In genomic region chr2:98685930-98686887, GRCh38 we compare ENCODE assay signal across 37 cellular contexts. TPM values are rescaled to one million over a fixed set of nuclear protein-coding genes. Genes with fewer than 3 reads are reported as not detected.
DNase-seq lines count a peak whose midpoint lies in the region; ATAC-seq, FAIRE-seq and TF ChIP-seq lines count a peak whose summit lies in the region.
"Had no signal": no experiment of that assay in that cellular context is flagged by ENCODE, and none has a peak within 500 bp of the region (broad histone marks: within the 10 kb centered on the region; RNA-seq: fewer than 3 reads in every experiment).

No MANE protein-coding gene starts in this region.

- POLR2A ChIA-PET in T-cell (lab: Charles Lee) = interaction anchor here in 1 of 2 donors (0.6 to 0.8 kb wide), 3 partner anchors 38 to 90 kb away, joined by 3 to 4 read pairs (median 4); no protein-coding TSS in a partner anchor
- POLR2A ChIA-PET in SK-N-SH (lab: Yijun Ruan, JAX) = no interaction called here

- no peak overlapping the region for H3K4me3 ChIP-seq in pancreas
- H3K4me3 ChIP-seq in SK-N-SH (ENCODE audit: low read depth in 2 of 2, low read length in 1 of 2) = no peak overlapping the region
- H3K4me3 ChIP-seq: A549, coronary artery, esophagus muscularis mucosa, heart right ventricle, left lung, thyroid gland, vagina had no signal

- H3F3A ChIP-seq in SK-N-SH (replicated peaks; ENCODE audit: insufficient read depth) = no peaks in the 10 kb centered on the region

- peak overlapping the region; percentile 72 for H3K27ac Mint-ChIP-seq in activated T-cell treated with anti-CD3 and anti-CD28 coated beads, Interleukin-2, amount 50 U/mL, for 24 hours
- peak overlapping the region; percentile 31 to 77 for H3K27ac Mint-ChIP-seq in T-cell
- H3K27ac Mint-ChIP-seq: B cell, H9 had no signal

- H4K20me1 ChIP-seq in SK-N-SH (ENCODE audit: insufficient read depth) = no peaks in the 10 kb centered on the region

- H3K27ac ChIP-seq in pancreas = peak overlapping the region in 2 of 4 donors; percentile 33 to 37
- no peak overlapping the region for H3K27ac ChIP-seq in SK-N-SH (ENCODE audit: low read depth in 2 of 2, low read length in 1 of 2)
- H3K27ac ChIP-seq: A549, coronary artery, esophagus muscularis mucosa, foreskin keratinocyte, heart right ventricle, left lung, thyroid gland, vagina, WERI-Rb-1 had no signal

- H3K9me3 Mint-ChIP-seq in activated T-cell treated with anti-CD3 and anti-CD28 coated beads, Interleukin-2, amount 50 U/mL, for 24 hours = peaks cover 8% of the 10 kb centered on the region
- no peaks in the 10 kb centered on the region for H3K9me3 Mint-ChIP-seq in activated T-cell treated with anti-CD3 and anti-CD28 coated beads, Interleukin-2, amount 50 U/mL, for 4 hours
- H3K9me3 Mint-ChIP-seq in T-cell = no peaks in the 10 kb centered on the region
- H3K9me3 Mint-ChIP-seq: H9, IgD-negative memory B cell had no signal

- CTCF ChIA-PET in T-cell (lab: Charles Lee) (interaction anchor here in 1 of 2 donors (0.8 to 1.1 kb wide), 3 partner anchors 8 to 25 kb away, joined by 3 to 4 read pairs (median 3); no protein-coding TSS in a partner anchor), SK-N-SH (lab: Yijun Ruan, JAX) (interaction anchor here (1.0 kb wide), 1 partner anchor 804 kb away, joined by 4 read pairs; the partner anchor contains the start of gene REV1)

- no peak for TF ChIP-seq CTCF in pancreas (IDR thresholded peaks at IDR 0.05)
- TF ChIP-seq CTCF in SK-N-SH (IDR thresholded peaks at IDR 0.05) = no peak

- no peaks in the 10 kb centered on the region for H3K79me2 ChIP-seq in SK-N-SH (ENCODE audit: insufficient read depth)

- ATAC-seq in activated T-cell treated with anti-CD3 and anti-CD28 coated beads, Interleukin-2, amount 50 U/mL, for 4 hours = no peak
- ATAC-seq in T-cell (replicated peaks in 1 of 4) (no peak), pancreas (peak; percentile 26 to 66 (median 44)), GM19463 (IDR thresholded peaks at IDR 0.05; ENCODE audit: unreplicated experiment) (no peak)
- ATAC-seq: A549; foreskin keratinocyte; heart right ventricle; left lung; Panc1; stimulated activated naive CD8-positive, alpha-beta T cell treated with anti-CD3 and anti-CD28 coated beads, Interleukin-15, Interleukin-2, amounts not matched to agents 100 U/mL and 50 U/mL, for 24 hours had no signal

- H3K4me1 Mint-ChIP-seq in activated T-cell treated with anti-CD3 and anti-CD28 coated beads, Interleukin-2, amount 50 U/mL, for 24 hours (ENCODE audit: low read depth) = peaks cover 85% of the 10 kb centered on the region
- H3K4me1 Mint-ChIP-seq in activated T-cell treated with anti-CD3 and anti-CD28 coated beads, Interleukin-2, amount 50 U/mL, for 4 hours (ENCODE audit: low read depth) = peaks cover 73% of the 10 kb centered on the region
- peaks cover 83 to 88% (median 88%) of the 10 kb centered on the region in 3 donors for H3K4me1 Mint-ChIP-seq in T-cell

- no peak overlapping the region for H3K4me2 ChIP-seq in SK-N-SH
- H3K4me2 ChIP-seq: A549 had no signal

- TF ChIP-seq RAD21 in SK-N-SH (IDR thresholded peaks at IDR 0.05; ENCODE audit: low read length) = no peak

- H3K9me2 ChIP-seq in SK-N-SH = no peaks in the 10 kb centered on the region

- H3K9me3 ChIP-seq in pancreas = no peaks in the 10 kb centered on the region
- H3K9me3 ChIP-seq in SK-N-SH = no peaks in the 10 kb centered on the region
- H3K9me3 ChIP-seq: A549, esophagus muscularis mucosa, heart right ventricle, left lung, thyroid gland, vagina had no signal

- no peaks in the 10 kb centered on the region for H3K36me3 ChIP-seq in pancreas
- H3K36me3 ChIP-seq in SK-N-SH (replicated peaks in 1 of 2; ENCODE audit: control insufficient read depth in 1 of 2, insufficient read depth in 2 of 2, low read length in 1 of 2) = no peaks in the 10 kb centered on the region
- H3K36me3 ChIP-seq: esophagus muscularis mucosa, heart right ventricle, left lung, thyroid gland, vagina, WERI-Rb-1 had no signal

- no peak overlapping the region for H3K4me3 Mint-ChIP-seq in activated T-cell treated with anti-CD3 and anti-CD28 coated beads, Interleukin-2, amount 50 U/mL, for 24 hours
- no peak overlapping the region for H3K4me3 Mint-ChIP-seq in activated T-cell treated with anti-CD3 and anti-CD28 coated beads, Interleukin-2, amount 50 U/mL, for 4 hours
- no peak overlapping the region for H3K4me3 Mint-ChIP-seq in T-cell
- H3K4me3 Mint-ChIP-seq: B cell, H9, IgD-negative memory B cell had no signal

- H3K27me3 Mint-ChIP-seq in activated T-cell treated with anti-CD3 and anti-CD28 coated beads, Interleukin-2, amount 50 U/mL, for 24 hours = no peaks in the 10 kb centered on the region
- no peaks in the 10 kb centered on the region for H3K27me3 Mint-ChIP-seq in activated T-cell treated with anti-CD3 and anti-CD28 coated beads, Interleukin-2, amount 50 U/mL, for 4 hours (ENCODE audit: low read depth)
- no peaks in the 10 kb centered on the region for H3K27me3 Mint-ChIP-seq in T-cell
- H3K27me3 Mint-ChIP-seq: B cell, IgD-negative memory B cell had no signal

- no peak overlapping the region for H2AFZ ChIP-seq in SK-N-SH (ENCODE audit: low read depth)

- H3K4me1 ChIP-seq in pancreas (peaks cover 8 to 22% (median 22%) of the 10 kb centered on the region in 3 donors), SK-N-SH (ENCODE audit: control insufficient read depth in 1 of 2, insufficient read depth in 2 of 2, low read depth in 1 of 2, low read length in 1 of 2) (no peaks in the 10 kb centered on the region)
- H3K4me1 ChIP-seq: A549, foreskin keratinocyte, thyroid gland, vagina had no signal

- intact Hi-C loops in pancreas (cut with DNase I) = no loop called here

- H3K27me3 ChIP-seq in pancreas (no peaks in the 10 kb centered on the region), SK-N-SH (ENCODE audit: insufficient read depth) (no peaks in the 10 kb centered on the region; the same call in 1 of the 2 replicates)
- H3K27me3 ChIP-seq: esophagus muscularis mucosa, foreskin keratinocyte, heart right ventricle, left lung, thyroid gland, vagina had no signal

- FAIRE-seq in pancreas (lab: Jason Lieb, UNC) = no peak
- FAIRE-seq: A549, bronchial epithelial cell, GM18507 had no signal

- WGBS in pancreas, 2 donors = 65 to 67% methylated on average over 14 of the region's 14 CpGs
- WGBS in SK-N-SH (ENCODE audit: low lambda C conversion rate) = 62% methylated on average over 12 of the region's 14 CpGs

- no peak overlapping the region for H3K9ac ChIP-seq in SK-N-SH

- no peak for TF ChIP-seq EP300 in SK-N-SH (IDR thresholded peaks at IDR 0.05; ENCODE audit: borderline replicate concordance in 1 of 2, low read depth in 1 of 2, low read length in 1 of 2)

- DNase-seq in activated T-cell treated with anti-CD3 and anti-CD28 coated beads, Interleukin-2, amount 50 U/mL, for 24 hours = no peak
- DNase-seq in activated T-cell treated with anti-CD3 and anti-CD28 coated beads, Interleukin-2, amount 50 U/mL, for 4 hours = no peak
- DNase-seq in T-cell = no peak
- peak; percentile 26 for DNase-seq in glomerular visceral epithelial cell (ENCODE audit: extremely low spot score)
- no peak for DNase-seq in pancreas
- no peak for DNase-seq in NCI-H345 (lab: John Stamatoyannopoulos, UW)
- no peak for DNase-seq in SK-N-SH
- DNase-seq: activated CD4-positive, alpha-beta T cell treated with anti-CD3 and anti-CD28 coated beads, Interleukin-2, amount 50 U/mL, for 1 hour; activated CD8-positive, alpha-beta memory T cell treated with anti-CD3 and anti-CD28 coated beads, Interleukin-2, amount 50 U/mL, for 48 hours; activated effector memory CD4-positive, alpha-beta T cell treated with anti-CD3 and anti-CD28 coated beads, Interleukin-2, amount 50 U/mL, for 16 hours; amygdala; COR-L47; DMS79 treated with DMSO at 0.1 percent for 48 hours; foreskin keratinocyte; H9; heart right ventricle; left lung; mesendoderm; NCI-H1092 treated with DMSO at 0.1 percent for 48 hours; NCI-H1930; NCI-H69; nucleus accumbens; SHP77; stimulated activated naive CD8-positive, alpha-beta T cell treated with anti-CD3 and anti-CD28 coated beads, Interleukin-15, Interleukin-2, amounts not matched to agents 100 U/mL and 50 U/mL, for 24 hours; T1000; thyroid gland; WERI-Rb-1 had no signal

- peaks cover 28% of the 10 kb centered on the region for H3K36me3 Mint-ChIP-seq in activated T-cell treated with anti-CD3 and anti-CD28 coated beads, Interleukin-2, amount 50 U/mL, for 24 hours (ENCODE audit: low read depth)
- H3K36me3 Mint-ChIP-seq in activated T-cell treated with anti-CD3 and anti-CD28 coated beads, Interleukin-2, amount 50 U/mL, for 4 hours (ENCODE audit: insufficient read depth) = peaks cover 10% of the 10 kb centered on the region
- peaks cover 28% of the 10 kb centered on the region for H3K36me3 Mint-ChIP-seq in T-cell

TF ChIP-seq in SK-N-SH, 30 proteins besides CTCF, POLR2A, EP300 and RAD21 (continues in another document):
- TF ChIP-seq TAF1 (IDR thresholded peaks at IDR 0.05; ENCODE audit: borderline replicate concordance, low read depth, low read length) (no peak), REST (IDR thresholded peaks at IDR 0.05; ENCODE audit: low read depth, low read length) (no peak)

RNA-seq across cellular contexts. Expression of gene MGAT4A, which starts 44.7 kb away (rescaled TPM):
- total RNA-seq in activated T-cell treated with anti-CD3 and anti-CD28 coated beads, Interleukin-2, amount 50 U/mL, for 4 hours = 10 to 100 TPM; 24.8 to 33.1 (median 32.4) TPM
- total RNA-seq in T-cell (100 to 1,000 TPM; 185 to 220 (median 199) TPM), pancreas (10 to 100 TPM; 56.0 to 72.1 (median 59.4) TPM)
- polyA plus RNA-seq in pancreas (10 to 100 TPM; 14.1 to 21.0 TPM), SK-N-SH (2012; rRNA removed) (0.05 and 0.07 TPM in 2 replicates)
- polyA plus RNA-seq in SK-N-SH (2012; cell fraction: cytosol; rRNA removed) = 0.09 and 0.33 TPM in 2 replicates
- polyA plus RNA-seq in SK-N-SH (2012; cell fraction: nucleus; rRNA removed) = 0.13 and 0.37 TPM in 2 replicates

Comparison
In these comparisons a context has a peak if more than half of its experiments do, and no peak if none do; other contexts are left out.
1. ATAC-seq: peak in pancreas (4 of 4); none in activated T-cell treated with anti-CD3 and anti-CD28 coated beads, Interleukin-2, amount 50 U/mL, for 4 hours (0 of 2), T-cell (0 of 4) and GM19463 (single experiment).